In the genomic region with DNA sequence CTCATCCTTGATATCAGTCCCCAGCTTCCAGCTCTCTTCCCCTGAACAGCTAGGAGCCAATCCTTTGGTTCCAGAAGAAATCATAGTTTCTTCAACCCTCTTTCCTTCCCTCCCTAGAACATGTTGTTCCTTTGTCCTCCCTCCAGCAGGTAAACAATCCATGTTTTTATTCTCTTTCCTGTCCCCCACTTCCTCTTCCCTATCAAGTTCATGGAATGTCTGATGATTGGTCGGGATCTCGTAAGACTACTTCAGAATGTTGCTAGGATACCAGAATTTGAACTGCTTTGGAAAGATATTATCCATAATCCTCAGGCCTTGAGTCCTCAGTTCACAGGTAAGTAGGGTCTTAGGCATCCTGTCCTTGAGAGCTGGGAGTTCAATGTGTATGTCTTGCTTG, we compare ENCODE assay signal across 17 cellular contexts. TPM values are rescaled to one million over a fixed set of nuclear protein-coding genes. Genes with fewer than 3 reads are reported as not detected.
DNase-seq lines count a peak whose midpoint lies in the region; ATAC-seq and TF ChIP-seq lines count a peak whose summit lies in the region.
"Had no signal": no experiment of that assay in that cellular context is flagged by ENCODE, and none has a peak within 500 bp of the region (broad histone marks: within the 10 kb centered on the region; RNA-seq: fewer than 3 reads in every experiment).

No MANE protein-coding gene starts in this region.

- H3K36me3 Mint-ChIP-seq in activated T-helper 17 cell treated with anti-CD3 and anti-CD28 coated beads, Interleukin-2, amount 50 U/mL, for 72 hours (ENCODE audit: low read depth) = peaks cover 100% of the 10 kb centered on the region
- peaks cover 32% of the 10 kb centered on the region for H3K36me3 Mint-ChIP-seq in endothelial cell (ENCODE audit: low read depth, unreplicated experiment)
- H3K36me3 Mint-ChIP-seq in natural killer cell treated with Interleukin-12 subunit alpha and Interleukin-12 subunit beta and Interleukin-15 and Interleukin-18, amount 100 ng/mL, for 72 hours = peaks cover 23% of the 10 kb centered on the region

- no peak for TF ChIP-seq CTCF in endothelial cell (IDR thresholded peaks at IDR 0.05; ENCODE audit: unreplicated experiment)
- TF ChIP-seq CTCF in testis (IDR thresholded peaks at IDR 0.05) = no peak

- no peaks in the 10 kb centered on the region for H3K4me1 Mint-ChIP-seq in activated T-helper 17 cell treated with anti-CD3 and anti-CD28 coated beads, Interleukin-2, amount 50 U/mL, for 72 hours
- peaks cover 48% of the 10 kb centered on the region for H3K4me1 Mint-ChIP-seq in endothelial cell (ENCODE audit: unreplicated experiment)
- peaks cover 0 to 8% of the 10 kb centered on the region in 2 donors for H3K4me1 Mint-ChIP-seq in natural killer cell treated with Interleukin-12 subunit alpha and Interleukin-12 subunit beta and Interleukin-15 and Interleukin-18, amount 100 ng/mL, for 72 hours (ENCODE audit: low read depth in 2 of 2)

- no peaks in the 10 kb centered on the region for H3K27me3 Mint-ChIP-seq in activated T-helper 17 cell treated with anti-CD3 and anti-CD28 coated beads, Interleukin-2, amount 50 U/mL, for 72 hours
- peaks cover 7% of the 10 kb centered on the region for H3K27me3 Mint-ChIP-seq in endothelial cell (ENCODE audit: unreplicated experiment)
- H3K27me3 Mint-ChIP-seq in natural killer cell treated with Interleukin-12 subunit alpha and Interleukin-12 subunit beta and Interleukin-15 and Interleukin-18, amount 100 ng/mL, for 72 hours = no peaks in the 10 kb centered on the region
- H3K27me3 Mint-ChIP-seq: progenitor cell of endocrine pancreas had no signal

- no peaks in the 10 kb centered on the region for H3K9me3 ChIP-seq in mesodermal cell (ENCODE audit: control insufficient read depth, low read length)
- no peaks in the 10 kb centered on the region for H3K9me3 ChIP-seq in testis

- H3K27me3 ChIP-seq in testis = no peaks in the 10 kb centered on the region

- H3K36me3 ChIP-seq in mesodermal cell (ENCODE audit: control insufficient read depth, insufficient read depth, low read length) (peaks cover 87% of the 10 kb centered on the region), testis (ENCODE audit: low read depth, missing control alignments) (no peaks in the 10 kb centered on the region)

- intact Hi-C loops in testis (cut with DNase I; ENCODE audit: low total_unique reads) = no loop called here

- H3K27ac ChIP-seq in mesodermal cell (ENCODE audit: low read depth, low read length, severe bottlenecking) (peak overlapping the region; percentile 6), testis (peak overlapping the region; percentile 22 to 89)

- H3K4me1 ChIP-seq in mesodermal cell (ENCODE audit: control insufficient read depth, insufficient read depth, low read length, poor library complexity, severe bottlenecking) (peaks cover 17% of the 10 kb centered on the region), testis (peaks cover 33% of the 10 kb centered on the region)

- no peak for ATAC-seq in activated T-helper 17 cell treated with anti-CD3 and anti-CD28 coated beads, Interleukin-2, amount 50 U/mL, for 72 hours (replicated peaks)
- no peak for ATAC-seq in natural killer cell treated with Interleukin-12 subunit alpha and Interleukin-12 subunit beta and Interleukin-15 and Interleukin-18, amount 100 ng/mL, for 72 hours
- ATAC-seq: activated CD4-positive, CD25-positive, alpha-beta regulatory T cell treated with anti-CD3 and anti-CD28 coated beads, Interleukin-2, amount 50 U/mL, for 24 hours; K562 had no signal

- H3K4me3 ChIP-seq in mesodermal cell (ENCODE audit: extremely low read depth, insufficient read depth, low read length, poor library complexity, severe bottlenecking) (no peak overlapping the region), testis (no peak overlapping the region)
- H3K4me3 ChIP-seq: K562 had no signal

- peak overlapping the region; percentile 23 for H3K27ac Mint-ChIP-seq in activated T-helper 17 cell treated with anti-CD3 and anti-CD28 coated beads, Interleukin-2, amount 50 U/mL, for 72 hours
- peak overlapping the region; percentile 87 for H3K27ac Mint-ChIP-seq in endothelial cell (ENCODE audit: unreplicated experiment)
- H3K27ac Mint-ChIP-seq in natural killer cell treated with Interleukin-12 subunit alpha and Interleukin-12 subunit beta and Interleukin-15 and Interleukin-18, amount 100 ng/mL, for 72 hours = peak overlapping the region in 1 of 2 donors; percentile 24
- H3K27ac Mint-ChIP-seq: activated naive CD4-positive, alpha-beta T cell treated with anti-CD3 and anti-CD28 coated beads for 36 hours; immature natural killer cell; progenitor cell of endocrine pancreas; T-helper 1 cell treated with Interleukin-12 subunit alpha and Interleukin-12 subunit beta and Interleukin-4 antibody, amounts not matched to agents 30 μg/mL and 1 μg/mL, for 36 hours had no signal

- no peak for TF ChIP-seq POLR2A in testis (IDR thresholded peaks at IDR 0.05)

- DNase-seq in endothelial cell (ENCODE audit: low spot score) = no peak
- no peak for DNase-seq in testis
- DNase-seq in NCI-H1048 (lab: John Stamatoyannopoulos, UW) = no peak
- no peak for DNase-seq in iPS-NIHi7 (ENCODE audit: extremely low spot score)
- DNase-seq in natural killer cell treated with Interleukin-12 subunit alpha and Interleukin-12 subunit beta and Interleukin-15 and Interleukin-18, amount 100 ng/mL, for 72 hours (ENCODE audit: low spot score) = no peak
- DNase-seq: activated naive CD4-positive, alpha-beta T cell treated with anti-CD3 and anti-CD28 coated beads for 36 hours; effector CD8-positive, alpha-beta T cell; foreskin melanocyte; immature natural killer cell; NCI-H1092 had no signal

- WGBS in mesodermal cell (ENCODE audit: insufficient coverage in 2 of 2), 2 experiments = 100% methylated on average over 2 of the region's 2 CpGs; no CpG with 5 or more reads in 1 of the 2 experiments
- WGBS in testis, 2 donors = 46 to 48% methylated on average over 2 of the region's 2 CpGs

- no peaks in the 10 kb centered on the region for H3K9me3 Mint-ChIP-seq in activated T-helper 17 cell treated with anti-CD3 and anti-CD28 coated beads, Interleukin-2, amount 50 U/mL, for 72 hours
- H3K9me3 Mint-ChIP-seq in endothelial cell (ENCODE audit: unreplicated experiment) = no peaks in the 10 kb centered on the region
- no peaks in the 10 kb centered on the region for H3K9me3 Mint-ChIP-seq in natural killer cell treated with Interleukin-12 subunit alpha and Interleukin-12 subunit beta and Interleukin-15 and Interleukin-18, amount 100 ng/mL, for 72 hours
- H3K9me3 Mint-ChIP-seq: activated naive CD4-positive, alpha-beta T cell treated with anti-CD3 and anti-CD28 coated beads for 36 hours; CD14-positive monocyte; immature natural killer cell; T-helper 1 cell treated with Interleukin-12 subunit alpha and Interleukin-12 subunit beta and Interleukin-4 antibody, amounts not matched to agents 30 μg/mL and 1 μg/mL, for 36 hours had no signal

- H3K4me3 Mint-ChIP-seq in activated T-helper 17 cell treated with anti-CD3 and anti-CD28 coated beads, Interleukin-2, amount 50 U/mL, for 72 hours = no peak overlapping the region
- H3K4me3 Mint-ChIP-seq in endothelial cell (ENCODE audit: unreplicated experiment) = peak overlapping the region; percentile 39
- H3K4me3 Mint-ChIP-seq in natural killer cell treated with Interleukin-12 subunit alpha and Interleukin-12 subunit beta and Interleukin-15 and Interleukin-18, amount 100 ng/mL, for 72 hours = no peak overlapping the region
- H3K4me3 Mint-ChIP-seq: activated naive CD4-positive, alpha-beta T cell treated with anti-CD3 and anti-CD28 coated beads for 36 hours; CD14-positive monocyte; immature natural killer cell; T-helper 1 cell treated with Interleukin-12 subunit alpha and Interleukin-12 subunit beta and Interleukin-4 antibody, amounts not matched to agents 30 μg/mL and 1 μg/mL, for 36 hours had no signal

RNA-seq across cellular contexts. Expression of a gene that starts 23.1 kb away (rescaled TPM):
- 1 to 10 TPM; 9.7 to 9.8 TPM for total RNA-seq in activated T-helper 17 cell treated with anti-CD3 and anti-CD28 coated beads, Interleukin-2, amount 50 U/mL, for 72 hours
- total RNA-seq in endothelial cell (ENCODE audit: unreplicated experiment) = 72.7 TPM
- 38.5 TPM for polyA plus RNA-seq in mesodermal cell (2013, experiment 1 of 2)
- 29.9 TPM for polyA plus RNA-seq in mesodermal cell (2013, experiment 2 of 2)
- 10 to 100 TPM; 38.5 to 54.9 TPM for total RNA-seq in testis
- polyA plus RNA-seq in testis (ENCODE audit: insufficient read depth, low read depth, low replicate concordance) = 83.3 TPM
- total RNA-seq in natural killer cell treated with Interleukin-12 subunit alpha and Interleukin-12 subunit beta and Interleukin-15 and Interleukin-18, amount 100 ng/mL, for 72 hours = 10 to 100 TPM; 33.6 to 69.9 TPM

RNA-seq across cellular contexts. Expression of a gene that starts 24.2 kb away (rescaled TPM):
- 100 to 1,000 TPM in 1 of 2 donors, 10 to 100 TPM in 1; 49.5 to 103 TPM for total RNA-seq in activated T-helper 17 cell treated with anti-CD3 and anti-CD28 coated beads, Interleukin-2, amount 50 U/mL, for 72 hours
- 69.4 TPM for total RNA-seq in endothelial cell (ENCODE audit: unreplicated experiment)
- polyA plus RNA-seq in mesodermal cell (2013, experiment 1 of 2) = 56.7 TPM
- 50.1 TPM for polyA plus RNA-seq in mesodermal cell (2013, experiment 2 of 2)
- 100 to 1,000 TPM; 113 to 121 TPM for total RNA-seq in testis
- polyA plus RNA-seq in testis (ENCODE audit: insufficient read depth, low read depth, low replicate concordance) = 66.1 TPM
- total RNA-seq in natural killer cell treated with Interleukin-12 subunit alpha and Interleukin-12 subunit beta and Interleukin-15 and Interleukin-18, amount 100 ng/mL, for 72 hours = 10 to 100 TPM; 42.1 to 62.0 TPM
